Comparison of ENCODE assay signal across 17 cellular contexts in genomic region chr7:40763319-40764287, GRCh38.
DNase-seq lines count a peak whose midpoint lies in the region; ATAC-seq, FAIRE-seq and TF ChIP-seq lines count a peak whose summit lies in the region.
"Had no signal": no experiment of that assay in that cellular context is flagged by ENCODE, and none has a peak within 500 bp of the region (broad histone marks: within the 10 kb centered on the region; RNA-seq: fewer than 3 reads in every experiment).

No MANE protein-coding gene starts in this region.

- H3K9me3 ChIP-seq in keratinocyte (ENCODE audit: control insufficient read depth, low read depth, low read length) (no peaks in the 10 kb centered on the region), Peyer's patch (no peaks in the 10 kb centered on the region)

- dilution Hi-C loops in keratinocyte (cut with MboI; ENCODE audit: extremely low pct_ligation_motif_present, low sequenced_read_pairs): no loop called here

- ATAC-seq in HG03196 (IDR thresholded peaks at IDR 0.05; ENCODE audit: unreplicated experiment): no peak
- ATAC-seq in activated CD4-positive, CD25-positive, alpha-beta regulatory T cell treated with anti-CD3 and anti-CD28 coated beads, Interleukin-2, amount 50 U/mL, for 24 hours: no peak
- ATAC-seq: activated naive CD4-positive, alpha-beta T cell treated with anti-CD3 and anti-CD28 coated beads, Interleukin-2, amount 50 U/mL, for 72 hours had no signal

- H3K36me3 ChIP-seq in keratinocyte (ENCODE audit: control insufficient read depth in 2 of 2, extremely low read depth in 1 of 2, insufficient read depth in 2 of 2, low read length in 2 of 2) (no peaks in the 10 kb centered on the region), Peyer's patch (no peaks in the 10 kb centered on the region)

- no peaks in the 10 kb centered on the region for H3K79me2 ChIP-seq in keratinocyte (ENCODE audit: control insufficient read depth, insufficient read depth, low read length)

- H2AFZ ChIP-seq in keratinocyte (ENCODE audit: control insufficient read depth, low read length): no peak overlapping the region

- H4K20me1 ChIP-seq in keratinocyte (ENCODE audit: control insufficient read depth, extremely low read depth, insufficient read depth, low read length): no peaks in the 10 kb centered on the region

- H3K27me3 ChIP-seq in keratinocyte (ENCODE audit: control insufficient read depth, extremely low read depth, insufficient read depth, low read length) (no peaks in the 10 kb centered on the region), Peyer's patch (no peaks in the 10 kb centered on the region)

- H3K9ac ChIP-seq in keratinocyte (ENCODE audit: control insufficient read depth, extremely low read depth, insufficient read depth, low read length): no peak overlapping the region

- TF ChIP-seq CTCF in keratinocyte (optimal IDR thresholded peaks at IDR 0.05 in 1 of 3, IDR thresholded peaks at IDR 0.05 in 1 of 3, conservative IDR thresholded peaks at IDR 0.05 in 1 of 3; ENCODE audit: extremely low read depth in 1 of 3, insufficient read depth in 2 of 3, low read length in 3 of 3) (no peak), Peyer's patch (IDR thresholded peaks at IDR 0.05) (no peak)

- peak; percentile 63 for FAIRE-seq in keratinocyte (lab: Jason Lieb, UNC)
- FAIRE-seq: endothelial cell of umbilical vein, GM12892 had no signal

- H3K27ac ChIP-seq in keratinocyte (ENCODE audit: control insufficient read depth, insufficient read depth, low read length): no peak overlapping the region
- no peak overlapping the region for H3K27ac ChIP-seq in Peyer's patch

- no peak for TF ChIP-seq POLR2A in Peyer's patch (IDR thresholded peaks at IDR 0.05)

- no peaks in the 10 kb centered on the region for H3K4me1 ChIP-seq in keratinocyte (ENCODE audit: control insufficient read depth, extremely low read depth, insufficient read depth, low read length)
- no peaks in the 10 kb centered on the region for H3K4me1 ChIP-seq in Peyer's patch

- no peak overlapping the region for H3K4me3 ChIP-seq in keratinocyte (ENCODE audit: control insufficient read depth in 2 of 3, extremely low read depth in 1 of 3, insufficient read depth in 2 of 3, low read depth in 1 of 3, low read length in 3 of 3)
- no peak overlapping the region for H3K4me3 ChIP-seq in Peyer's patch
- H3K4me3 ChIP-seq: skin epidermis had no signal

- DNase-seq in AG08395 (ENCODE audit: low spot score) (peak; percentile 78), HS-27A (ENCODE audit: low read depth) (peak; percentile 33), amniotic stem cell (lab: John Stamatoyannopoulos, UW) (peak; percentile 71), keratinocyte (ENCODE audit: low read depth, low spot score) (no peak), Peyer's patch (no peak)
- DNase-seq in stimulated activated CD4-positive, alpha-beta T cell treated with anti-CD3 and anti-CD28 coated beads, Interleukin-2, amount 100 ng/mL, for 48 hours: no peak
- DNase-seq: activated CD4-positive, alpha-beta T cell treated with anti-CD3 and anti-CD28 coated beads for 4 hours; C1 segment of cervical spinal cord; NCI-H1048; RPMI8226; stimulated activated naive CD4-positive, alpha-beta T cell treated with Interleukin-2 at 50 U/mL for 16 hours had no signal

- no peaks in the 10 kb centered on the region for H3K9me1 ChIP-seq in keratinocyte (ENCODE audit: control insufficient read depth, extremely low read depth, insufficient read depth, low read length)

- H3K4me2 ChIP-seq in keratinocyte (ENCODE audit: control insufficient read depth, extremely low read depth, insufficient read depth, low read depth, low read length): no peak overlapping the region

Comparison
In these comparisons a context has a peak if more than half of its experiments do, and no peak if none do; other contexts are left out.
1. DNase-seq: peak in AG08395 (single experiment), HS-27A (single experiment) and amniotic stem cell (single experiment); none in keratinocyte (single experiment), Peyer's patch (0 of 3) and stimulated activated CD4-positive, alpha-beta T cell treated with anti-CD3 and anti-CD28 coated beads, Interleukin-2, amount 100 ng/mL, for 48 hours (0 of 2).